13 cellular contexts compared by ENCODE assay signal in the genomic region with DNA sequence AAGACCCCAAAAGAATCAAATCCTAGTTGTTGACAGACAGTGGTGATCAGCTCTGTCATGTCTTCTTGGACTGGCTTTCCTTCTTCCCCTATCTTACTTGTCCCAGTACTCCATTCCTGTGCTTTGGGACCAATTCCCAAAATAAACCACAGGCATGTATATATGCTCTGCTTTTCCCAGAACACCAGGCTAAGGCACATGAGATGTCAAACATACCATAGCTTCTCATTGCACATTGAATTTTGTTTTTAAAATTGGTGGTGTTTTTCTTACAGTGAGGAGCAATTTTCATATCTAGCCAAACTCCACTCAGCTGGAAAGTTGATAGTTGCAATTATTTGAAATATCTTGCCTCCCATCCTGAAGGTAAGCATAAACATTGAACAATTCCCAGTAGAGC.
DNase-seq lines count a peak whose midpoint lies in the region; ATAC-seq and TF ChIP-seq lines count a peak whose summit lies in the region.
"Had no signal": no experiment of that assay in that cellular context is flagged by ENCODE, and none has a peak within 500 bp of the region (broad histone marks: within the 10 kb centered on the region; RNA-seq: fewer than 3 reads in every experiment).

No MANE protein-coding gene starts in this region.

- H3K4me2 ChIP-seq in Loucy (ENCODE audit: low read depth, low read length, poor library complexity, severe bottlenecking) = peak overlapping the region; percentile 55
- H3K4me2 ChIP-seq: BLaER1 had no signal

- H3K4me3 Mint-ChIP-seq in chondrocyte (ENCODE audit: unreplicated experiment) = no peak overlapping the region
- H3K4me3 Mint-ChIP-seq: CD4-positive, CD25-positive, alpha-beta regulatory T cell had no signal

- no peaks in the 10 kb centered on the region for H3K27me3 ChIP-seq in Loucy (ENCODE audit: insufficient read depth, low read length, poor library complexity, severe bottlenecking)
- no peaks in the 10 kb centered on the region for H3K27me3 ChIP-seq in rectal smooth muscle tissue (ENCODE audit: control insufficient read depth, insufficient read depth, low read length)
- H3K27me3 ChIP-seq: BLaER1 had no signal

- H3F3A ChIP-seq in Loucy (ENCODE audit: low read depth) = peaks cover 18% of the 10 kb centered on the region

- no peaks in the 10 kb centered on the region for H3K79me2 ChIP-seq in Loucy (ENCODE audit: insufficient read depth, low read length)

- no peak for TF ChIP-seq CTCF in AG10803 (conservative IDR thresholded peaks at IDR 0.05; ENCODE audit: low read length)
- no peak for TF ChIP-seq CTCF in Loucy (conservative IDR thresholded peaks at IDR 0.05; ENCODE audit: low read length)
- no peak for TF ChIP-seq CTCF in chondrocyte (IDR thresholded peaks at IDR 0.05)

- H3K4me3 ChIP-seq in AG10803 (ENCODE audit: low read length) (no peak overlapping the region), Loucy (ENCODE audit: low read length, poor library complexity, severe bottlenecking) (peak overlapping the region; percentile 22), rectal smooth muscle tissue (ENCODE audit: low read length) (no peak overlapping the region)
- H3K4me3 ChIP-seq: BLaER1, GM12878, GM23248 had no signal

- H3K36me3 Mint-ChIP-seq in chondrocyte (ENCODE audit: low read depth) = no peaks in the 10 kb centered on the region
- H3K36me3 Mint-ChIP-seq: CD4-positive, CD25-positive, alpha-beta regulatory T cell had no signal

- no peaks in the 10 kb centered on the region for H4K20me1 ChIP-seq in Loucy (ENCODE audit: insufficient read depth, low read length, poor library complexity, severe bottlenecking)
- H4K20me1 ChIP-seq: BLaER1 had no signal

- DNase-seq in AG10803 (ENCODE audit: low read depth) = peak; percentile 26
- DNase-seq in chondrocyte (ENCODE audit: low spot score) = no peak
- no peak for DNase-seq in C1 segment of cervical spinal cord (lab: John Stamatoyannopoulos, UW)
- DNase-seq: AML-193; CD4-positive, CD25-positive, alpha-beta regulatory T cell; GM23248; H7; IMR-90 had no signal

- no peaks in the 10 kb centered on the region for H3K27me3 Mint-ChIP-seq in chondrocyte (ENCODE audit: low read depth)
- H3K27me3 Mint-ChIP-seq: CD4-positive, CD25-positive, alpha-beta regulatory T cell had no signal

- no peak for ATAC-seq in GM18909 (IDR thresholded peaks at IDR 0.05; ENCODE audit: poor library complexity, unreplicated experiment)
- ATAC-seq: GM12878 had no signal

- H3K27ac ChIP-seq in rectal smooth muscle tissue (ENCODE audit: low read depth, low read length) = peak overlapping the region; percentile 30
- H3K27ac ChIP-seq: BLaER1, GM23248 had no signal

- H3K9me3 ChIP-seq in Loucy (ENCODE audit: insufficient read depth, low read depth, low read length) = no peaks in the 10 kb centered on the region
- H3K9me3 ChIP-seq: BLaER1 had no signal

- peaks cover 72% of the 10 kb centered on the region for H3K4me1 Mint-ChIP-seq in chondrocyte (ENCODE audit: low read depth)
- H3K4me1 Mint-ChIP-seq: CD4-positive, CD25-positive, alpha-beta regulatory T cell had no signal

- H2AFZ ChIP-seq in Loucy (ENCODE audit: low read length) = peak overlapping the region; percentile 71; the same call in 1 of the 2 replicates
- H2AFZ ChIP-seq: GM23248 had no signal

- no peaks in the 10 kb centered on the region for H3K9me2 ChIP-seq in Loucy (replicated peaks; ENCODE audit: low read depth, low read length)

- peaks cover 68% of the 10 kb centered on the region for H3K4me1 ChIP-seq in Loucy (ENCODE audit: insufficient read depth, low read length, poor library complexity, severe bottlenecking)
- peaks cover 8% of the 10 kb centered on the region for H3K4me1 ChIP-seq in rectal smooth muscle tissue (ENCODE audit: control insufficient read depth, insufficient read depth, low read length)
- H3K4me1 ChIP-seq: BLaER1 had no signal

- H3K9ac ChIP-seq in Loucy (ENCODE audit: low read depth, low read length, poor library complexity, severe bottlenecking) (peak overlapping the region; percentile 34), rectal smooth muscle tissue (ENCODE audit: low read length) (no peak overlapping the region)
- H3K9ac ChIP-seq: BLaER1, GM23248 had no signal

- H3K9me3 Mint-ChIP-seq in chondrocyte (ENCODE audit: low read depth) = peaks cover 6% of the 10 kb centered on the region

- H3K27ac Mint-ChIP-seq in chondrocyte (ENCODE audit: unreplicated experiment) = peak overlapping the region; percentile 88
- H3K27ac Mint-ChIP-seq: CD4-positive, CD25-positive, alpha-beta regulatory T cell had no signal

- no peaks in the 10 kb centered on the region for H3K36me3 ChIP-seq in Loucy (ENCODE audit: insufficient read depth, low read length)
- no peaks in the 10 kb centered on the region for H3K36me3 ChIP-seq in rectal smooth muscle tissue (ENCODE audit: control insufficient read depth, insufficient read depth, low read length)
- H3K36me3 ChIP-seq: BLaER1 had no signal
